ENCODE assay signal across 1 cellular context in the genomic region with DNA sequence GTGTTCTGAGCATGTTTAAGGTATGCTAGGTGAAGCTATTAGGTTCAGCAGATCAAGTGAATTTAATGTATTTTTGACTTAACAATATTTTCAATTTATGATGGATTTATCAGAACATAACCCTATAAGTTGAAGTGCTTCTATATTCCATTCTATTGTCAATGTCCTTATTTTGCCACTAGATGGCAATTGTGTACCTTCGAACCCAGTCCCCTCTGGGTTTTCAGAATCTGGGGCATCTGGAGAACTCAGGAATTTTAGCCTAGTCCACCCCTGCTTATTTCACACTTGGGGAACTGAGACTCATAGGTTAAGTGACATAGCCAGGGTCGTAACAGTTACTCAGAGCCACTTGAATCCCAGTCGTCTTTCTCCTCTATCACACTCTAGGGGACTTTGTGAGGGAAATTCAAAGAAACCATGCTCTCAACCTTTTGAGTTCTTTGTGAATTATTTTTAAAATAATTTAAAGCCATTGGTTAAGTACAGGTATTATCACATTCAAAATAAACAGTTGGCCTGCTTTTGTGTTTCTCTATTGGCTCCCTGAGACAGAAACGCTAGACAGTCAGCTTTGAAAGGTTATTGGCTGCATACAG.
TF ChIP-seq lines count a peak whose summit lies in the region.

No MANE protein-coding gene starts in this region.

TF ChIP-seq in SK-N-SH treated with all-trans-retinoic acid at 6 μM for 48 hours, 23 proteins besides CTCF, POLR2A, EP300 and RAD21 (continued from another document):
- no peak for TF ChIP-seq TSHZ2 (CRISPR knock-in tag; IDR thresholded peaks at IDR 0.05)
- TF ChIP-seq ISL1 (CRISPR knock-in tag; IDR thresholded peaks at IDR 0.05): no peak
